In the genomic region with DNA sequence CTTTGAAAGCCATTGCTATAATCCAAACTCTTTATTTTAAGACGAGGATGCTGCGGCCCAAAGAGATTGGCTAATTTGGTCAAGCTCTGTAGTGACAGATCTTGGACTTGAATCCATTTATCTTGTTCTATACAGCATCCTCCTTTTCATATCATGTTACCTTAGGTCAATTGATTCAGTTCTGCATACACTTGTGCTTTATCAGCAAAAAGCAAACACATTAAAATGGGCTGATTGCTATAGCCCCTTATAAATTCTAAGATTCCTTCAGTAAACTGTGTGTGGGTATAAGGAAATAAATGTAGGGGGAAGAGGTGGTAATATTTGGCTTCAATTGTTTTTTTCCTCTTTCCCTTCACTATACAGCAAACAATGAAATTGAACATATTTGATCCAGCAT, we compare ENCODE assay signal across 27 cellular contexts. TPM values are rescaled to one million over a fixed set of nuclear protein-coding genes. Genes with fewer than 3 reads are reported as not detected.
A peak's percentile ranks its signal among the peaks of the same experiment; 100 is the strongest.
DNase-seq lines count a peak whose midpoint lies in the region; ATAC-seq, FAIRE-seq and TF ChIP-seq lines count a peak whose summit lies in the region.
"Had no signal": no experiment of that assay in that cellular context is flagged by ENCODE, and none has a peak within 500 bp of the region (broad histone marks: within the 10 kb centered on the region; RNA-seq: fewer than 3 reads in every experiment).

No MANE protein-coding gene starts in this region.

- H3K79me2 ChIP-seq in HepG2 (ENCODE audit: insufficient read depth, low read length), result no peaks in the 10 kb centered on the region

- no peak for TF ChIP-seq RAD21 in HepG2 (CRISPR knock-in tag; IDR thresholded peaks at IDR 0.05)

- TF ChIP-seq POLR2A in HepG2 (IDR thresholded peaks at IDR 0.05; ENCODE audit: insufficient read depth in 1 of 2, low read depth in 2 of 2, low read length in 2 of 2) (no peak), right lobe of liver (IDR thresholded peaks at IDR 0.05) (no peak)

- TF ChIP-seq EP300 in HepG2 (IDR thresholded peaks at IDR 0.05; ENCODE audit: low read depth in 2 of 2, low read length in 2 of 2) (no peak), HepG2 (CRISPR knock-in tag; IDR thresholded peaks at IDR 0.05; ENCODE audit: borderline replicate concordance) (no peak)

- H3K4me3 Mint-ChIP-seq in activated CD8-positive, alpha-beta memory T cell treated with anti-CD3 and anti-CD28 coated beads, Interleukin-2, amount 10 ng/mL, durations not matched to agents 7 days and 5 days, result no peak overlapping the region
- H3K4me3 Mint-ChIP-seq in activated naive CD4-positive, alpha-beta T cell treated with anti-CD3 and anti-CD28 coated beads for 36 hours, result no peak overlapping the region
- H3K4me3 Mint-ChIP-seq: CD14-positive monocyte; CD4-positive, alpha-beta memory T cell; CD4-positive, CD25-positive, alpha-beta regulatory T cell; CD8-positive, alpha-beta memory T cell had no signal

- H3K4me1 ChIP-seq in HepG2 (ENCODE audit: insufficient read depth, low read length) (no peaks in the 10 kb centered on the region), right lobe of liver (no peaks in the 10 kb centered on the region), mucosa of descending colon (ENCODE audit: low read depth) (no peaks in the 10 kb centered on the region)
- H3K4me1 ChIP-seq: BE2C, BLaER1 had no signal

- no TSS peak for BruUV-seq in HepG2 (replicated peaks; lab: Mats Ljungman, UMichigan)

- DNase-seq in HepG2 (ENCODE audit: low spot score) (no peak), right lobe of liver (no peak), SK-N-DZ (ENCODE audit: low spot score) (peak; percentile 38), mucosa of descending colon (no peak)
- no peak for DNase-seq in activated CD8-positive, alpha-beta memory T cell treated with anti-CD3 and anti-CD28 coated beads, Interleukin-2, amount 10 ng/mL, durations not matched to agents 7 days and 5 days
- no peak for DNase-seq in activated naive CD4-positive, alpha-beta T cell treated with anti-CD3 and anti-CD28 coated beads for 36 hours
- DNase-seq: ACHN; BE2C; C1 segment of cervical spinal cord; CD4-positive, alpha-beta memory T cell; CD4-positive, CD25-positive, alpha-beta regulatory T cell; CD8-positive, alpha-beta memory T cell; COR-L47; DMS 273 treated with DMSO at 0.1 percent for 48 hours; DMS153; DMS53; DMS79; DND-41; EL; GDM1 had no signal

- CTCF ChIA-PET in HepG2 (lab: Yijun Ruan, JAX; ENCODE audit: low intra/inter-chr PET ratio, low total read pairs), result no interaction called here
- CTCF ChIA-PET in activated CD8-positive, alpha-beta memory T cell treated with anti-CD3 and anti-CD28 coated beads, Interleukin-2, amount 10 ng/mL, durations not matched to agents 7 days and 5 days (lab: Charles Lee), result no interaction called here
- CTCF ChIA-PET in activated naive CD4-positive, alpha-beta T cell treated with anti-CD3 and anti-CD28 coated beads for 36 hours (lab: Charles Lee), result interaction anchor here (0.9 kb wide), 1 partner anchor 11 kb away, joined by 3 read pairs; no protein-coding TSS in a partner anchor

- peaks cover 3% of the 10 kb centered on the region for H3K9me3 Mint-ChIP-seq in activated CD8-positive, alpha-beta memory T cell treated with anti-CD3 and anti-CD28 coated beads, Interleukin-2, amount 10 ng/mL, durations not matched to agents 7 days and 5 days (ENCODE audit: low read depth)
- peaks cover 6% of the 10 kb centered on the region for H3K9me3 Mint-ChIP-seq in activated naive CD4-positive, alpha-beta T cell treated with anti-CD3 and anti-CD28 coated beads for 36 hours

- no peaks in the 10 kb centered on the region for H3K36me3 ChIP-seq in HepG2 (replicated peaks in 1 of 2; ENCODE audit: control insufficient read depth in 1 of 2, insufficient read depth in 2 of 2, low read length in 2 of 2)
- no peaks in the 10 kb centered on the region for H3K36me3 ChIP-seq in right lobe of liver
- H3K36me3 ChIP-seq in mucosa of descending colon (ENCODE audit: low read depth), result no peaks in the 10 kb centered on the region
- H3K36me3 ChIP-seq: BE2C, BLaER1 had no signal

- in situ Hi-C loops in HepG2 (cut with HindIII; ENCODE audit: extremely low pct_ligation_motif_present, low pct_unique_long_range_greater_than_20kb), result loop anchor here (25.0 kb wide), 1 partner anchor 506 kb away; a partner anchor contains a TSS

- H3K4me3 ChIP-seq in HepG2 (replicated peaks in 1 of 3; ENCODE audit: insufficient read depth in 1 of 3, low read depth in 2 of 3, low read length in 3 of 3), result no peak overlapping the region
- no peak overlapping the region for H3K4me3 ChIP-seq in right lobe of liver
- no peak overlapping the region for H3K4me3 ChIP-seq in mucosa of descending colon
- H3K4me3 ChIP-seq: BLaER1, GM12878 had no signal

- H3K27me3 Mint-ChIP-seq in activated CD8-positive, alpha-beta memory T cell treated with anti-CD3 and anti-CD28 coated beads, Interleukin-2, amount 10 ng/mL, durations not matched to agents 7 days and 5 days, result no peaks in the 10 kb centered on the region
- H3K27me3 Mint-ChIP-seq in activated naive CD4-positive, alpha-beta T cell treated with anti-CD3 and anti-CD28 coated beads for 36 hours (ENCODE audit: low read depth), result peaks cover 7% of the 10 kb centered on the region

- WGBS in HepG2 (ENCODE audit: low lambda C conversion rate), result 56% methylated on average over 2 of the region's 2 CpGs
- 94% methylated on average over 2 of the region's 2 CpGs for WGBS in right lobe of liver (ENCODE audit: insufficient coverage, low coverage, low lambda C conversion rate, missing lambda C conversion rate)

- H3K4me2 ChIP-seq in HepG2 (ENCODE audit: low read depth, low read length), result no peak overlapping the region
- H3K4me2 ChIP-seq: BLaER1 had no signal

- H4K20me1 ChIP-seq in HepG2 (ENCODE audit: insufficient read depth, low read length), result no peaks in the 10 kb centered on the region
- H4K20me1 ChIP-seq: BLaER1 had no signal

- FAIRE-seq in HepG2 (lab: Jason Lieb, UNC), result no peak
- FAIRE-seq: GM12878, GM12892, GM18507 had no signal

- peaks cover 4% of the 10 kb centered on the region for H3K4me1 Mint-ChIP-seq in activated CD8-positive, alpha-beta memory T cell treated with anti-CD3 and anti-CD28 coated beads, Interleukin-2, amount 10 ng/mL, durations not matched to agents 7 days and 5 days
- H3K4me1 Mint-ChIP-seq in activated naive CD4-positive, alpha-beta T cell treated with anti-CD3 and anti-CD28 coated beads for 36 hours (ENCODE audit: low read depth), result no peaks in the 10 kb centered on the region
- H3K4me1 Mint-ChIP-seq: CD14-positive monocyte; CD4-positive, alpha-beta memory T cell; CD4-positive, CD25-positive, alpha-beta regulatory T cell; CD8-positive, alpha-beta memory T cell had no signal

- H3K36me3 Mint-ChIP-seq in activated CD8-positive, alpha-beta memory T cell treated with anti-CD3 and anti-CD28 coated beads, Interleukin-2, amount 10 ng/mL, durations not matched to agents 7 days and 5 days, result no peaks in the 10 kb centered on the region
- H3K36me3 Mint-ChIP-seq in activated naive CD4-positive, alpha-beta T cell treated with anti-CD3 and anti-CD28 coated beads for 36 hours (ENCODE audit: low read depth), result peaks cover 2% of the 10 kb centered on the region
- H3K36me3 Mint-ChIP-seq: CD14-positive monocyte; CD4-positive, CD25-positive, alpha-beta regulatory T cell had no signal

- no peak overlapping the region for H3K27ac ChIP-seq in HepG2 (ENCODE audit: extremely low read length, insufficient read depth, low read length)
- no peak overlapping the region for H3K27ac ChIP-seq in right lobe of liver
- H3K27ac ChIP-seq: 22Rv1, BLaER1 had no signal

- ATAC-seq in HepG2 (no peak), right lobe of liver (no peak), mucosa of descending colon (peak; percentile 9)
- ATAC-seq in activated CD8-positive, alpha-beta memory T cell treated with anti-CD3 and anti-CD28 coated beads, Interleukin-2, amount 10 ng/mL, durations not matched to agents 7 days and 5 days, result no peak
- ATAC-seq: GM12878 had no signal

- H3K27ac Mint-ChIP-seq in activated CD8-positive, alpha-beta memory T cell treated with anti-CD3 and anti-CD28 coated beads, Interleukin-2, amount 10 ng/mL, durations not matched to agents 7 days and 5 days, result no peak overlapping the region
- no peak overlapping the region for H3K27ac Mint-ChIP-seq in activated naive CD4-positive, alpha-beta T cell treated with anti-CD3 and anti-CD28 coated beads for 36 hours
- H3K27ac Mint-ChIP-seq: CD14-positive monocyte; CD4-positive, alpha-beta memory T cell; CD4-positive, CD25-positive, alpha-beta regulatory T cell; CD8-positive, alpha-beta memory T cell had no signal

- no peak overlapping the region for H3K9ac ChIP-seq in HepG2 (ENCODE audit: insufficient read depth, low read depth, low read length)
- H3K9ac ChIP-seq: BLaER1 had no signal

- POLR2A ChIA-PET in HepG2 (lab: Yijun Ruan, JAX), result no interaction called here

- no peak overlapping the region for H2AFZ ChIP-seq in HepG2 (ENCODE audit: low read length)

- H3K27me3 ChIP-seq in HepG2 (ENCODE audit: control insufficient read depth in 1 of 2, insufficient read depth in 2 of 2, low read length in 2 of 2), result no peaks in the 10 kb centered on the region
- H3K27me3 ChIP-seq in right lobe of liver, result no peaks in the 10 kb centered on the region
- H3K27me3 ChIP-seq: BE2C, BLaER1 had no signal

- intact Hi-C loops in HepG2 (cut with micrococcal nuclease; ENCODE audit: unreplicated experiment), result no loop called here
- intact Hi-C loops in right lobe of liver (cut with DNase I), result no loop called here
- intact Hi-C loops in mucosa of descending colon (cut with DNase I, micrococcal nuclease), result no loop called here
- intact Hi-C loops in activated naive CD4-positive, alpha-beta T cell treated with anti-CD3 and anti-CD28 coated beads for 36 hours (cut with micrococcal nuclease), result no loop called here

- H3K9me3 ChIP-seq in HepG2 (ENCODE audit: low read length) (no peaks in the 10 kb centered on the region), right lobe of liver (no peaks in the 10 kb centered on the region), mucosa of descending colon (no peaks in the 10 kb centered on the region)
- H3K9me3 ChIP-seq: BE2C had no signal

- TF ChIP-seq CTCF in HepG2 (CRISPR knock-in tag; IDR thresholded peaks at IDR 0.05) (no peak), right lobe of liver (IDR thresholded peaks at IDR 0.05) (no peak), mucosa of descending colon (IDR thresholded peaks at IDR 0.05) (no peak)

RNA-seq across cellular contexts. Expression of a gene that starts 40.1 kb away (rescaled TPM):
- total RNA-seq in HepG2 (2016; rRNA removed; fragmentation: Illumina TruSeq; extraction: Trizol) (28.7 and 45.1 TPM in 2 replicates), right lobe of liver (10 to 100 TPM; 15.1 to 31.0 (median 23.1) TPM), mucosa of descending colon (10 to 100 TPM; 36.5 to 60.7 (median 43.8) TPM)
- total RNA-seq in HepG2 (2016; cell fraction: cytosol; rRNA removed; fragmentation: Illumina TruSeq; extraction: Trizol; ENCODE audit: low read depth), result 85.1 and 110 TPM in 2 replicates
- 28.0 and 47.2 TPM in 2 replicates for total RNA-seq in HepG2 (2016; cell fraction: insoluble cytoplasmic fraction; rRNA removed; fragmentation: Illumina TruSeq; extraction: Trizol)
- 66.1 and 83.0 TPM in 2 replicates for total RNA-seq in HepG2 (2016; cell fraction: membrane; rRNA removed; fragmentation: Illumina TruSeq; extraction: Trizol)
- 52.9 and 66.5 TPM in 2 replicates for total RNA-seq in HepG2 (2016; cell fraction: nucleus; rRNA removed; fragmentation: Illumina TruSeq; extraction: Trizol)
- polyA plus RNA-seq in HepG2 (2011; rRNA removed), result 9.1 and 10.4 TPM in 2 replicates
- 4.9 and 8.6 TPM in 2 replicates for polyA plus RNA-seq in HepG2 (2011; cell fraction: cytosol; rRNA removed)
- 4.9 and 7.2 TPM in 2 replicates for polyA plus RNA-seq in HepG2 (2011; cell fraction: nucleus; rRNA removed)
- 10.2 TPM in 2 replicates for polyA plus RNA-seq in HepG2 (2012)
- 1.2 and 1.3 TPM in 2 replicates for polyA plus RNA-seq in HepG2 (2016; cell fraction: cytosol; fragmentation: Illumina TruSeq; extraction: Trizol; ENCODE audit: low read depth)
- polyA plus RNA-seq in HepG2 (2016; cell fraction: insoluble cytoplasmic fraction; fragmentation: Illumina TruSeq; extraction: Trizol; ENCODE audit: low read depth), result 10.9 and 12.8 TPM in 2 replicates
- polyA plus RNA-seq in HepG2 (2016; cell fraction: membrane; fragmentation: Illumina TruSeq; extraction: Trizol; ENCODE audit: low read depth), result 2.6 and 3.2 TPM in 2 replicates
- polyA plus RNA-seq in HepG2 (2016; cell fraction: nucleus; fragmentation: Illumina TruSeq; extraction: Trizol; ENCODE audit: insufficient read depth, low read depth), result 16.9 and 18.8 TPM in 2 replicates
- 18.5 and 21.9 TPM in 2 replicates for polyA minus RNA-seq in HepG2 (2011; rRNA and poly(A)+ RNA removed; ENCODE audit: low replicate concordance)
- 29.8 and 30.9 TPM in 2 replicates for polyA minus RNA-seq in HepG2 (2011; cell fraction: cytosol; rRNA and poly(A)+ RNA removed)
- 94.6 and 102 TPM in 2 replicates for polyA minus RNA-seq in HepG2 (2011; cell fraction: nucleus; rRNA and poly(A)+ RNA removed)
- 10.8 and 14.0 TPM in 2 replicates for polyA plus RNA-seq in SK-N-DZ (2014; cell fraction: cytosol; rRNA removed)
- 6.9 and 8.5 TPM in 2 replicates for polyA plus RNA-seq in SK-N-DZ (2014; cell fraction: nucleus; rRNA removed)
- total RNA-seq in activated CD8-positive, alpha-beta memory T cell treated with anti-CD3 and anti-CD28 coated beads, Interleukin-2, amount 10 ng/mL, durations not matched to agents 7 days and 5 days, result 10 to 100 TPM; 13.3 to 16.9 TPM
- total RNA-seq in activated naive CD4-positive, alpha-beta T cell treated with anti-CD3 and anti-CD28 coated beads for 36 hours, result 1 to 10 TPM; 3.0 to 3.5 TPM
- total RNA-seq: G401 had no signal
- polyA plus RNA-seq: CD14-positive monocyte, GM12878 had no signal
